ENCODE assay signal across 8 cellular contexts in the genomic region with DNA sequence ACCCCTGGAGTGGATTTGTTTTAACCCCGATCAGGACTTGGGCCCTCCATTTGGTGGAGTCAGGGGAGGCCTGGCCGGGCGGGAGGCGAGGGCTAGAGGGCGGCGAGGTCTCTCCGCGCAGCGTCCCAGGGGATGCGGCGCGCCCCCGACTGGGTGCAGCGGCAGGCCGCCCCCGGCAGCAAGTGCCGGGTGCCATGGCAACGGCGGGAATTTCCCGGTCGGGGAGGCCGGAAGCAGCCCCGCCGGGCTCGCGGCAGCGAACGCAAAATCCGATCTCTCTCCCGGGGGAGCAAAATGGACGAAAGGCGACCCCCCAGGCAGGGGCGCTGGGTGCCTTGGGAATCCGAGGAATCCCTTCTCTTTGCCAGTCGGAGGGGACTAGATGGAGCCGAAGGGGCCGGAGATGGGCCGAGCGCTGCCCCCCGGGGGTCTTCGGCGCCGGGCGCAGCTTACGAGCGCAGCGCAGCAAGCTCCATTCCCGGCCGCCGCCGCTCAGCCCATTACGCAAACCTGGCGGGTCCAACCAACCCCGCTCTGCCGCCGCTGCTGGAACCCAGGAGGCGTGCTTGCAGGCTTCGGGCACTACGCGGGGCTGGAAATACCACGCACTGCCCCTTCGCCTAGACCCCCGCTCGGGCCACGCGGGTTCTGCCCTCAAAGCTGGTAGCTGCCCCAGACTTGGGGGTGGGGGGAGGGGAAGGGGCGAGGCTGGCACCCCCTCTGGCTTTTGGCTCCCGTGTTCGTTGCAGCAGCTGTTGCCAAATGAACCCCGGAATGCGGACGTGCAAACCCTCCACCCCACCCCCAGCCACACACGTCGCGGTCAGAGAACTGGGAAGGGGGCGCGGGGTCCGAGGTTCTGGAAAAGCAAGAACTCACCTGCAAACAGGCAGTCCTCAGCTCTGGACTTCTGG.
DNase-seq lines count a peak whose midpoint lies in the region; ATAC-seq and TF ChIP-seq lines count a peak whose summit lies in the region.
"Not testable (repeated sequence)": the region's sequence is repeated elsewhere in the genome, so short reads cannot be mapped to it uniquely, and the experiment has no call there.

No MANE protein-coding gene starts in this region.

- not testable (repeated sequence) for H3K23ac ChIP-seq in H9 (ENCODE audit: insufficient read length, low read depth, low read length)

- not testable (repeated sequence) for H3K9me3 ChIP-seq in H9 (ENCODE audit: control insufficient read depth, low read depth, low read length); SJCRH30 (replicated peaks); heart right ventricle; naive thymus-derived CD4-positive, alpha-beta T cell (ENCODE audit: control insufficient read depth in 2 of 3, low read length in 3 of 3)

- H3K27ac ChIP-seq in H9 (ENCODE audit: insufficient read length, low read depth, low read length), result not testable (repeated sequence)
- H3K27ac ChIP-seq in SJCRH30 (peak overlapping the region; percentile 59), heart right ventricle (peak overlapping the region in 6 of 10 donors; percentile 39 to 83 (median 64)), urinary bladder (ENCODE audit: low read depth) (peak overlapping the region; percentile 59)
- H3K27ac ChIP-seq in naive thymus-derived CD4-positive, alpha-beta T cell (ENCODE audit: low read depth, low read length), result peak overlapping the region; percentile 88

- not testable (repeated sequence) for H2AK5ac ChIP-seq in H9 (ENCODE audit: insufficient read length, low read length)

- not testable (repeated sequence) for H3K36me3 ChIP-seq in SJCRH30; heart right ventricle; naive thymus-derived CD4-positive, alpha-beta T cell (ENCODE audit: control insufficient read depth in 2 of 3, insufficient read depth in 3 of 3, low read length in 3 of 3); urinary bladder (ENCODE audit: insufficient read depth)

- not testable (repeated sequence) for H2BK15ac ChIP-seq in H9 (ENCODE audit: low read depth, low read length)

- H3T11ph ChIP-seq in H9 (ENCODE audit: low read length), result not testable (repeated sequence)

- H3K27me3 ChIP-seq in H9 (ENCODE audit: insufficient read depth, low read length); SJCRH30; heart right ventricle; naive thymus-derived CD4-positive, alpha-beta T cell (ENCODE audit: control insufficient read depth in 2 of 2, insufficient read depth in 2 of 2, low read length in 2 of 2): not testable (repeated sequence)

- not testable (repeated sequence) for H3K14ac ChIP-seq in H9 (ENCODE audit: insufficient read depth, low read length)

- H3K56ac ChIP-seq in H9 (ENCODE audit: insufficient read length, low read depth, low read length), result not testable (repeated sequence)

- TF ChIP-seq CTCF in H9 (conservative IDR thresholded peaks at IDR 0.05); MCF 10A (IDR thresholded peaks at IDR 0.05; ENCODE audit: unreplicated experiment); heart right ventricle (IDR thresholded peaks at IDR 0.05): not testable (repeated sequence)

- not testable (repeated sequence) for H4K20me1 ChIP-seq in H9 (ENCODE audit: control insufficient read depth, insufficient read depth, insufficient read length)

- CTCF ChIA-PET in MCF 10A (lab: Yijun Ruan, JAX); naive thymus-derived CD4-positive, alpha-beta T cell (lab: Charles Lee): not testable (repeated sequence)

- H3K9ac ChIP-seq in H9 (ENCODE audit: extremely low read depth, insufficient read length, low read length), result not testable (repeated sequence)

- H3K23me2 ChIP-seq in H9 (ENCODE audit: insufficient read length, low read depth, low read length, poor library complexity, severe bottlenecking), result not testable (repeated sequence)

- H4K5ac ChIP-seq in H9 (ENCODE audit: insufficient read length, low read depth, low read length), result not testable (repeated sequence)

- H3K4me2 ChIP-seq in H9 (ENCODE audit: insufficient read depth, insufficient read length, low read length), result not testable (repeated sequence)

- no CpG with 5 or more reads among the region's 78 CpGs for WGBS in H9 (ENCODE audit: extremely low coverage, insufficient read length, low lambda C conversion rate)
- 0 to 1% methylated on average over 28 to 33 of the region's 78 CpGs for WGBS in heart right ventricle, 2 donors
- under 1% methylated on average over 36 of the region's 78 CpGs for WGBS in urinary bladder

- not testable (repeated sequence) for H3K18ac ChIP-seq in H9 (ENCODE audit: insufficient read length, low read depth, low read length)

- not testable (repeated sequence) for H2BK12ac ChIP-seq in H9 (ENCODE audit: insufficient read length, low read depth, low read length)

- not testable (repeated sequence) for H4K91ac ChIP-seq in H9 (ENCODE audit: insufficient read length, low read depth, low read length)

- H2AFZ ChIP-seq in H9 (ENCODE audit: low read length), result not testable (repeated sequence)

- not testable (repeated sequence) for H4K8ac ChIP-seq in H9 (replicated peaks; ENCODE audit: insufficient read length, low read depth, low read length)

- not testable (repeated sequence) for H3K4me1 Mint-ChIP-seq in H9; MCF 10A (ENCODE audit: insufficient read depth, unreplicated experiment); naive thymus-derived CD4-positive, alpha-beta T cell

- BruUV-seq in MCF 10A (replicated peaks; lab: Mats Ljungman, UMichigan), result not testable (repeated sequence)

- 0 out of 7 replicates have a peak overlapping the region, but pooled peaks of 1 of the 3 experiments have one; percentile 70 for H3K27ac Mint-ChIP-seq in H9
- not testable (repeated sequence) for H3K27ac Mint-ChIP-seq in MCF 10A (ENCODE audit: low read depth, unreplicated experiment)
- H3K27ac Mint-ChIP-seq in naive thymus-derived CD4-positive, alpha-beta T cell, result peak overlapping the region; percentile 34 to 98 (median 88)

- not testable (repeated sequence) for H2BK20ac ChIP-seq in H9 (ENCODE audit: low read depth, low read length, poor library complexity, severe bottlenecking)

- POLR2A ChIA-PET in MCF 10A (lab: Yijun Ruan, JAX); naive thymus-derived CD4-positive, alpha-beta T cell (lab: Charles Lee): not testable (repeated sequence)

- intact Hi-C loops in MCF 10A (cut with micrococcal nuclease); heart right ventricle (cut with DNase I); naive thymus-derived CD4-positive, alpha-beta T cell (cut with micrococcal nuclease): not testable (repeated sequence)

- not testable (repeated sequence) for H3K27me3 Mint-ChIP-seq in H9 (ENCODE audit: low read depth); MCF 10A (ENCODE audit: insufficient read depth, unreplicated experiment); naive thymus-derived CD4-positive, alpha-beta T cell

- H2BK120ac ChIP-seq in H9 (ENCODE audit: low read depth, low read length, poor library complexity, severe bottlenecking), result not testable (repeated sequence)

- H3K79me2 ChIP-seq in H9 (ENCODE audit: insufficient read depth, low read length), result not testable (repeated sequence)

- H3K4me3 ChIP-seq in SJCRH30, result peak overlapping the region; percentile 64
- H3K4me3 ChIP-seq in heart right ventricle, result peak overlapping the region in 9 of 10 donors; percentile 33 to 58 (median 53)
- H3K4me3 ChIP-seq in naive thymus-derived CD4-positive, alpha-beta T cell (ENCODE audit: low read length), result not testable (repeated sequence)
- H3K4me3 ChIP-seq in urinary bladder (ENCODE audit: low read depth, low read length), result peak overlapping the region; percentile 39

- not testable (repeated sequence) for H3K9me3 Mint-ChIP-seq in H9; MCF 10A (ENCODE audit: unreplicated experiment); naive thymus-derived CD4-positive, alpha-beta T cell

- H3K4ac ChIP-seq in H9 (ENCODE audit: low read depth, low read length), result not testable (repeated sequence)

- H3K4me1 ChIP-seq in H9 (ENCODE audit: insufficient read depth, low read length); SJCRH30; heart right ventricle; naive thymus-derived CD4-positive, alpha-beta T cell (ENCODE audit: control insufficient read depth in 2 of 2, insufficient read depth in 2 of 2, low read length in 2 of 2); urinary bladder (ENCODE audit: insufficient read depth): not testable (repeated sequence)

- H3K36me3 Mint-ChIP-seq in H9 (ENCODE audit: insufficient read depth in 1 of 3, low read depth in 3 of 3); MCF 10A (ENCODE audit: insufficient read depth, unreplicated experiment); naive thymus-derived CD4-positive, alpha-beta T cell: not testable (repeated sequence)

- DNase-seq in H9; MCF 10A (ENCODE audit: unreplicated experiment): not testable (repeated sequence)
- DNase-seq in SJCRH30, result peak in 1 of 2 experiments; percentile 43
- DNase-seq in activated T-cell treated with anti-CD3 and anti-CD28 coated beads for 4 hours, result peak; percentile 32
- peak in 1 of 2 donors; percentile 24 for DNase-seq in heart right ventricle
- peak; percentile 48 to 89 (median 81) for DNase-seq in naive thymus-derived CD4-positive, alpha-beta T cell
- DNase-seq in stimulated activated CD4-positive, alpha-beta T cell treated with anti-CD3 and anti-CD28 coated beads, Interleukin-1b, Interleukin-23, amount 100 ng/mL, for 1 hour (ENCODE audit: low read depth in 2 of 2), result peak; percentile 14 to 24

- H3K4me3 Mint-ChIP-seq in H9 (peak overlapping the region; percentile 68 to 72; a peak in 4 of 5 replicates), MCF 10A (ENCODE audit: unreplicated experiment) (peak overlapping the region; percentile 68)
- H3K4me3 Mint-ChIP-seq in naive thymus-derived CD4-positive, alpha-beta T cell, result peak overlapping the region; percentile 59 to 94 (median 84)

- not testable (repeated sequence) for ATAC-seq in heart right ventricle; naive thymus-derived CD4-positive, alpha-beta T cell

- not testable (repeated sequence) for H3K79me1 ChIP-seq in H9 (ENCODE audit: insufficient read depth, low read depth, low read length, poor library complexity, severe bottlenecking)

- H2BK5ac ChIP-seq in H9 (ENCODE audit: insufficient read length, low read length), result not testable (repeated sequence)
